In the genomic region with DNA sequence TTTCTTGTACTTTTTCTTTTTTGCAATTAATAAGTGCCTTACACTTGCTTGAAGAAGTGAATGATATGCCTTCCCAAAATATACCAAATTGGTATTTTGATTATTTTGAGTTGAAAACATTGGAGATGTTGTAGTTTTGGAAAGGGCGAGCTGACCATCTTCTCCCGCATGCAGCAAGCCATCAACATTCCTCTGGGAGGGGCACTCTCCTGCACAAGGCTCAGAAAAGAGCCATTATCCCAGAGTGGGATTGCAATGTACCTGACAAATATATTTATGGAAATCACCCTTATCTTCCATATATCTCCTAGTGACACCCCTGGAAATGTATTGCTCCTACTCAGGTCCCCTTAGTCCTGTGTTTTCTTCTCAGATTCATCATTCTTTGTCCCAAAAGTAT, we compare ENCODE assay signal across 8 cellular contexts.
"Had no signal": no experiment of that assay in that cellular context is flagged by ENCODE, and none has a peak within 500 bp of the region (broad histone marks: within the 10 kb centered on the region; RNA-seq: fewer than 3 reads in every experiment).

No MANE protein-coding gene starts in this region.

- H3K4me3 ChIP-seq: K562 had no signal

- H3K27ac ChIP-seq: HL-60 had no signal

- FAIRE-seq: H54, HTR-8/SVneo, K562 had no signal

- DNase-seq: GOT3, HCEC 1CT, IMR-90, KG1 had no signal
